ENCODE assay signal across 8 cellular contexts in genomic region chr10:75111367-75111905, GRCh38. TPM values are rescaled to one million over a fixed set of nuclear protein-coding genes. Genes with fewer than 3 reads are reported as not detected.
DNase-seq lines count a peak whose midpoint lies in the region; ATAC-seq and TF ChIP-seq lines count a peak whose summit lies in the region.

SAMD8 (plus strand) TSS chr10:75111656; CDS start chr10:75150529, 38,873 bp downstream.

- 0% methylated on average over 6 to 58 of the region's 61 CpGs for WGBS in testis, 2 donors

- H3K27ac ChIP-seq in GM23338 (ENCODE audit: low read depth): peak within 1 kb of the TSS; percentile 97
- peak within 1 kb of the TSS; percentile 63 for H3K27ac ChIP-seq in SU-DHL-6 (ENCODE audit: low read depth, low read length)
- H3K27ac ChIP-seq in testis: peak within 1 kb of the TSS; percentile 97 to 99

- TF ChIP-seq POLR2A in testis (IDR thresholded peaks at IDR 0.05): no peak

- H3K9me3 ChIP-seq in SU-DHL-6 (ENCODE audit: insufficient read depth, low read length) (no peaks in the 10 kb centered on the region), testis (no peaks in the 10 kb centered on the region)

- H3K79me2 ChIP-seq in GM23338 (replicated peaks; ENCODE audit: insufficient read depth): peaks cover 44% of the 10 kb centered on the region
- H3K79me2 ChIP-seq in SU-DHL-6 (ENCODE audit: insufficient read depth, low read length): peaks cover 44% of the 10 kb centered on the region

- peaks cover 40% of the 10 kb centered on the region for H3K4me1 Mint-ChIP-seq in GM23338
- H3K4me1 Mint-ChIP-seq in activated naive CD8-positive, alpha-beta T cell treated with anti-CD3 and anti-CD28 coated beads for 36 hours: peaks cover 48% of the 10 kb centered on the region
- peaks cover 6% of the 10 kb centered on the region for H3K4me1 Mint-ChIP-seq in glutamatergic neuron (ENCODE audit: low read depth, unreplicated experiment)
- peaks cover 40% of the 10 kb centered on the region for H3K4me1 Mint-ChIP-seq in osteocyte (ENCODE audit: unreplicated experiment)

- H3K9me3 Mint-ChIP-seq in GM23338 (no peaks in the 10 kb centered on the region; the same call in 2 of the 3 replicates), glutamatergic neuron (ENCODE audit: unreplicated experiment) (peaks cover 13% of the 10 kb centered on the region), osteocyte (ENCODE audit: unreplicated experiment) (no peaks in the 10 kb centered on the region)
- H3K9me3 Mint-ChIP-seq in activated naive CD8-positive, alpha-beta T cell treated with anti-CD3 and anti-CD28 coated beads for 36 hours: no peaks in the 10 kb centered on the region

- H3K4me3 ChIP-seq in GM23338: peak within 1 kb of the TSS; percentile 99
- H3K4me3 ChIP-seq in SU-DHL-6 (ENCODE audit: insufficient read depth, low read length, poor library complexity, severe bottlenecking): peak within 1 kb of the TSS; percentile 65
- peak within 1 kb of the TSS; percentile 98 to 99 for H3K4me3 ChIP-seq in testis

- H3K27me3 Mint-ChIP-seq in GM23338 (ENCODE audit: insufficient read depth, low read depth, poor library complexity) (peaks cover 6% of the 10 kb centered on the region), glutamatergic neuron (ENCODE audit: unreplicated experiment) (peaks cover 8% of the 10 kb centered on the region), osteocyte (ENCODE audit: unreplicated experiment) (no peaks in the 10 kb centered on the region)
- no peaks in the 10 kb centered on the region for H3K27me3 Mint-ChIP-seq in activated naive CD8-positive, alpha-beta T cell treated with anti-CD3 and anti-CD28 coated beads for 36 hours

- no peaks in the 10 kb centered on the region for H3K36me3 Mint-ChIP-seq in GM23338 (ENCODE audit: low read depth)
- H3K36me3 Mint-ChIP-seq in activated naive CD8-positive, alpha-beta T cell treated with anti-CD3 and anti-CD28 coated beads for 36 hours: peaks cover 14% of the 10 kb centered on the region
- no peaks in the 10 kb centered on the region for H3K36me3 Mint-ChIP-seq in glutamatergic neuron (ENCODE audit: unreplicated experiment)
- peaks cover 2% of the 10 kb centered on the region for H3K36me3 Mint-ChIP-seq in osteocyte (ENCODE audit: unreplicated experiment)

- H3K27me3 ChIP-seq in GM23338 (ENCODE audit: insufficient read depth) (no peaks in the 10 kb centered on the region), SU-DHL-6 (ENCODE audit: low read length) (no peaks in the 10 kb centered on the region), testis (no peaks in the 10 kb centered on the region)

- H3K36me3 ChIP-seq in GM23338 (ENCODE audit: insufficient read depth) (no peaks in the 10 kb centered on the region), SU-DHL-6 (ENCODE audit: low read length) (no peaks in the 10 kb centered on the region), testis (ENCODE audit: low read depth, missing control alignments) (no peaks in the 10 kb centered on the region)

- H3K4me2 ChIP-seq in GM23338 (peak within 1 kb of the TSS; percentile 87), SU-DHL-6 (ENCODE audit: low read depth, low read length, poor library complexity, severe bottlenecking) (peak within 1 kb of the TSS; percentile 70)

- intact Hi-C loops in testis (cut with DNase I; ENCODE audit: low total_unique reads): no loop called here

- peak within 1 kb of the TSS; percentile 76 for H3K9ac ChIP-seq in SU-DHL-6 (ENCODE audit: low read length)

- TF ChIP-seq CTCF in GM23338 (conservative IDR thresholded peaks at IDR 0.05; ENCODE audit: low read depth in 2 of 2) (peak in 1 of 2 experiments; percentile 17; a peak in 1 of 4 replicates), SU-DHL-6 (IDR thresholded peaks at IDR 0.05; ENCODE audit: insufficient read depth, low read length, poor library complexity, severe bottlenecking) (no peak), glutamatergic neuron (IDR thresholded peaks at IDR 0.05; ENCODE audit: partially characterized antibody, unreplicated experiment) (peak; percentile 76), osteocyte (IDR thresholded peaks at IDR 0.05) (peak; percentile 48), testis (IDR thresholded peaks at IDR 0.05) (peak; percentile 37 to 76 (median 69))

- H2AFZ ChIP-seq in GM23338 (peak within 1 kb of the TSS; percentile 93), SU-DHL-6 (ENCODE audit: low read depth, low read length, severe bottlenecking) (peak within 1 kb of the TSS; percentile 33)

- ATAC-seq in GM23338: peak; percentile 76

- H3K4me3 Mint-ChIP-seq in GM23338 (peak within 1 kb of the TSS; percentile 87), glutamatergic neuron (ENCODE audit: unreplicated experiment) (peak within 1 kb of the TSS; percentile 90), osteocyte (ENCODE audit: unreplicated experiment) (peak within 1 kb of the TSS; percentile 98)
- H3K4me3 Mint-ChIP-seq in activated naive CD8-positive, alpha-beta T cell treated with anti-CD3 and anti-CD28 coated beads for 36 hours: peak within 1 kb of the TSS; percentile 92

- H3K27ac Mint-ChIP-seq in GM23338 (peak within 1 kb of the TSS; percentile 95), glutamatergic neuron (ENCODE audit: unreplicated experiment) (peak within 1 kb of the TSS; percentile 99), osteocyte (ENCODE audit: unreplicated experiment) (peak within 1 kb of the TSS; percentile 98)
- H3K27ac Mint-ChIP-seq in activated naive CD8-positive, alpha-beta T cell treated with anti-CD3 and anti-CD28 coated beads for 36 hours: peak within 1 kb of the TSS; percentile 92

- peak; percentile 96 for DNase-seq in Daoy (ENCODE audit: low read depth)
- DNase-seq in GM23338 (ENCODE audit: low spot score): peak; percentile 98
- peak; percentile 94 for DNase-seq in NAMALWA (ENCODE audit: low spot score)
- peak; percentile 99 for DNase-seq in activated naive CD8-positive, alpha-beta T cell treated with anti-CD3 and anti-CD28 coated beads for 36 hours
- peak; percentile 98 for DNase-seq in glutamatergic neuron
- DNase-seq in osteocyte (ENCODE audit: extremely low spot score, unreplicated experiment): peak; percentile 99
- peak; percentile 97 for DNase-seq in testis

- no peaks in the 10 kb centered on the region for H3K9me2 ChIP-seq in GM23338 (ENCODE audit: insufficient read depth)
- no peaks in the 10 kb centered on the region for H3K9me2 ChIP-seq in SU-DHL-6 (replicated peaks; ENCODE audit: insufficient read depth, low read length)

- H3F3A ChIP-seq in GM23338 (replicated peaks; ENCODE audit: low read depth) (peaks cover 29% of the 10 kb centered on the region), SU-DHL-6 (ENCODE audit: insufficient read depth) (peaks cover 30% of the 10 kb centered on the region)

- peaks cover 15% of the 10 kb centered on the region for H3K4me1 ChIP-seq in GM23338 (ENCODE audit: insufficient read depth)
- H3K4me1 ChIP-seq in testis: peaks cover 25% of the 10 kb centered on the region

- H4K20me1 ChIP-seq in GM23338 (replicated peaks; ENCODE audit: insufficient read depth) (no peaks in the 10 kb centered on the region; the same call in none of the 2 replicates), SU-DHL-6 (ENCODE audit: low read depth, low read length) (no peaks in the 10 kb centered on the region)

TF ChIP-seq in GM23338, 12 proteins besides CTCF, POLR2A, EP300 and RAD21:
- TF ChIP-seq CREB1 (CRISPR knock-in tag; IDR thresholded peaks at IDR 0.05; ENCODE audit: low read depth) (peak; percentile 63), POLR2AphosphoS5 (IDR thresholded peaks at IDR 0.05; ENCODE audit: low read depth) (peak; percentile 86), STAT1 (IDR thresholded peaks at IDR 0.05; ENCODE audit: unreplicated experiment) (no peak)

RNA-seq across cellular contexts. Expression of gene SAMD8, which starts in this region (rescaled TPM):
- 6.7 and 8.7 TPM in 2 replicates for total RNA-seq in Daoy (2014; rRNA removed; shearing (Covaris generic))
- 26.4 and 28.4 TPM in 2 replicates for total RNA-seq in GM23338 (2014; rRNA removed; shearing (Covaris generic))
- polyA plus RNA-seq in GM23338 (2016; fragmentation: Nextera tagmentation; extraction: Ambion mirVana) (6.4 and 7.8 TPM in 2 replicates), testis (ENCODE audit: insufficient read depth, low read depth, low replicate concordance) (45.0 TPM)
- total RNA-seq in activated naive CD8-positive, alpha-beta T cell treated with anti-CD3 and anti-CD28 coated beads for 36 hours: 10 to 100 TPM; 15.9 to 17.3 TPM
- total RNA-seq in glutamatergic neuron (ENCODE audit: unreplicated experiment) (32.8 TPM), osteocyte (25.9 and 26.4 TPM in 2 replicates), testis (10 to 100 TPM; 55.3 to 66.3 TPM)

Comparison
In these comparisons a context has a peak if more than half of its experiments do, and no peak if none do; other contexts are left out.
1. Peak in every context shown above with its lines: DNase-seq, ATAC-seq, H3K4me3 ChIP-seq and H3K27ac ChIP-seq.